ENCODE assay signal across 1 cellular context in genomic region chr11:67991347-67992121, GRCh38.
TF ChIP-seq lines count a peak whose summit lies in the region.

No MANE protein-coding gene starts in this region.

TF ChIP-seq in H1, 55 proteins besides CTCF, POLR2A, EP300 and RAD21:
- TF ChIP-seq KDM4A (IDR thresholded peaks at IDR 0.05; ENCODE audit: low read depth, low read length, severe bottlenecking) = peak; percentile 20
- TF ChIP-seq MAX (IDR thresholded peaks at IDR 0.05) = peak; percentile 53
